ENCODE assay signal across 8 cellular contexts in genomic region chr2:231786177-231786916, GRCh38. TPM values are rescaled to one million over a fixed set of nuclear protein-coding genes. Genes with fewer than 3 reads are reported as not detected.
A peak's percentile ranks its signal among the peaks of the same experiment; 100 is the strongest.
DNase-seq lines count a peak whose midpoint lies in the region; ATAC-seq, FAIRE-seq and TF ChIP-seq lines count a peak whose summit lies in the region.

Gene COPS7B, plus strand, starts transcription at chr2:231786445. Its CDS starts 2,126 bp downstream, at chr2:231788571.

- peaks cover 54% of the 10 kb centered on the region for H3K4me1 Mint-ChIP-seq in activated B cell treated with CpG ODN at 0.5 μM for 24 hours

- DNase-seq in A549 (ENCODE audit: low read depth in 1 of 2, low spot score in 1 of 2) (peak; percentile 66 to 88), NCI-H2227 treated with DMSO at 0.1 percent for 48 hours (lab: John Stamatoyannopoulos, UW) (peak; percentile 83), activated B cell treated with CpG ODN at 0.5 μM for 24 hours (peak; percentile 78), cardiac fibroblast (ENCODE audit: low read depth in 2 of 2) (peak; percentile 83 to 86), inferior parietal cortex (ENCODE audit: extremely low spot score) (peak; percentile 76)
- peak; percentile 72 to 84 for DNase-seq in stimulated activated CD4-positive, alpha-beta T cell treated with anti-CD3 and anti-CD28 coated beads, Interleukin-12 subunit alpha, Interleukin-12 subunit beta, amount 100 ng/mL, for 24 hours (ENCODE audit: low read depth in 2 of 2)

- H3K4me2 ChIP-seq in A549, result peak within 1 kb of the TSS; percentile 87

- TF ChIP-seq RAD21 in A549 (conservative IDR thresholded peaks at IDR 0.05 in 1 of 2, IDR thresholded peaks at IDR 0.05 in 1 of 2), result no peak

- no peak for TF ChIP-seq EP300 in A549 (IDR thresholded peaks at IDR 0.05)

- peaks cover 32% of the 10 kb centered on the region for H3K36me3 Mint-ChIP-seq in activated B cell treated with CpG ODN at 0.5 μM for 24 hours (ENCODE audit: low read depth)

- no peak for FAIRE-seq in A549 (lab: Jason Lieb, UNC)

- no peaks in the 10 kb centered on the region for H3K9me3 Mint-ChIP-seq in activated B cell treated with CpG ODN at 0.5 μM for 24 hours

- CTCF ChIA-PET in A549 (lab: Yijun Ruan, JAX), result interaction anchor here (0.6 to 3.9 kb wide), 7 partner anchors 9 to 174 kb away, joined by 3 to 20 read pairs (median 4); no protein-coding TSS in a partner anchor
- CTCF ChIA-PET in activated B cell treated with CpG ODN at 0.5 μM for 24 hours (lab: Charles Lee), result interaction anchor here (0.9 to 2.3 kb wide), 5 partner anchors 69 to 185 kb away, joined by 3 to 7 read pairs (median 6); no protein-coding TSS in a partner anchor

- H3K9me3 ChIP-seq in A549, result no peaks in the 10 kb centered on the region

- peak within 1 kb of the TSS; percentile 86 to 87 for H3K27ac ChIP-seq in A549

- intact Hi-C loops in activated B cell treated with CpG ODN at 0.5 μM for 24 hours (cut with micrococcal nuclease), result loop anchor here (1.0 to 10.0 kb wide), 4 partner anchors 69 to 732 kb away; partner anchors contain the start of gene PSMD1

- H3K4me3 Mint-ChIP-seq in activated B cell treated with CpG ODN at 0.5 μM for 24 hours, result peak within 1 kb of the TSS; percentile 92

- TF ChIP-seq CTCF in A549 (IDR thresholded peaks at IDR 0.05) (peak; percentile 60), activated B cell treated with CpG ODN at 0.5 μM for 24 hours (IDR thresholded peaks at IDR 0.05) (no peak), cardiac fibroblast (IDR thresholded peaks at IDR 0.05; ENCODE audit: low read depth, low read length) (peak; percentile 47)

- peak within 1 kb of the TSS; percentile 82 for H3K27ac Mint-ChIP-seq in activated B cell treated with CpG ODN at 0.5 μM for 24 hours

- ATAC-seq in A549, result peak; percentile 78 to 84
- peak; percentile 39 for ATAC-seq in GM18858 (IDR thresholded peaks at IDR 0.05; ENCODE audit: unreplicated experiment)
- peak; percentile 56 for ATAC-seq in HG03103 (IDR thresholded peaks at IDR 0.05; ENCODE audit: low read depth, unreplicated experiment)
- peak; percentile 59 for ATAC-seq in activated B cell treated with CpG ODN at 0.5 μM for 24 hours (ENCODE audit: low read depth)

- TF ChIP-seq POLR2A in A549 (IDR thresholded peaks at IDR 0.05; ENCODE audit: low read length), result peak; percentile 37

- H3K4me3 ChIP-seq in A549 (peak within 1 kb of the TSS; percentile 96), cardiac fibroblast (replicated peaks in 1 of 2; ENCODE audit: low read depth in 2 of 2, low read length in 2 of 2) (peak within 1 kb of the TSS; percentile 69 to 90)

- H3K27me3 Mint-ChIP-seq in activated B cell treated with CpG ODN at 0.5 μM for 24 hours, result no peaks in the 10 kb centered on the region

- whole genome bisulfite sequencing in A549 (ENCODE audit: missing lambda C conversion rate), result 3% methylated on average over 46 of the region's 69 CpGs

- H3K4me1 ChIP-seq in A549, result peaks cover 21% of the 10 kb centered on the region

- POLR2A ChIA-PET in A549 (lab: Yijun Ruan, JAX), result interaction anchor here (1.0 to 1.1 kb wide), 2 partner anchors 9 to 78 kb away, joined by 3 read pairs; partner anchors contain the start of gene PTMA
- POLR2A ChIA-PET in activated B cell treated with CpG ODN at 0.5 μM for 24 hours (lab: Charles Lee), result interaction anchor here (0.7 to 2.6 kb wide), 12 partner anchors 18 to 322 kb away, joined by 3 to 13 read pairs (median 6); partner anchors contain the start of genes DIS3L2, NCL and PTMA

TF ChIP-seq in A549, 52 proteins besides CTCF, POLR2A, EP300 and RAD21:
- TF ChIP-seq KDM5A (IDR thresholded peaks at IDR 0.05) (peak; percentile 100), HEYL (CRISPR knock-in tag; IDR thresholded peaks at IDR 0.05) (no peak), PBX3 (IDR thresholded peaks at IDR 0.05) (peak; percentile 80; the same call in 1 of the 2 replicates), MAX (IDR thresholded peaks at IDR 0.05) (peak; percentile 90), MYC (IDR thresholded peaks at IDR 0.05; ENCODE audit: borderline replicate concordance, low read length) (no peak), ESRRA (IDR thresholded peaks at IDR 0.05; ENCODE audit: borderline replicate concordance, low read length) (0 out of 2 replicates have a peak, but pooled peaks have one; percentile 38), ZNF302 (CRISPR knock-in tag; IDR thresholded peaks at IDR 0.05) (no peak), ATOH8 (CRISPR knock-in tag; IDR thresholded peaks at IDR 0.05; ENCODE audit: low read depth) (peak; percentile 56; the same call in 1 of the 2 replicates), HOXB5 (CRISPR knock-in tag; IDR thresholded peaks at IDR 0.05) (0 out of 2 replicates have a peak, but pooled peaks have one; percentile 15), FOSL2 (IDR thresholded peaks at IDR 0.05) (no peak), FOSL2 (CRISPR knock-in tag; IDR thresholded peaks at IDR 0.05) (0 out of 2 replicates have a peak, but pooled peaks have one; percentile 25), CEBPB (IDR thresholded peaks at IDR 0.05) (peak in 1 of 2 experiments; percentile 36; a peak in 1 of 4 replicates), NPAS2 (CRISPR knock-in tag; IDR thresholded peaks at IDR 0.05; ENCODE audit: borderline replicate concordance) (no peak), HDAC2 (IDR thresholded peaks at IDR 0.05) (peak; percentile 98), GATA3 (IDR thresholded peaks at IDR 0.05; ENCODE audit: borderline replicate concordance) (peak; percentile 60; the same call in 1 of the 2 replicates), ZC3H11A (IDR thresholded peaks at IDR 0.05) (peak; percentile 38; the same call in 1 of the 2 replicates), SMC3 (IDR thresholded peaks at IDR 0.05) (0 out of 3 replicates have a peak, but pooled peaks have one; percentile 4), PHF8 (IDR thresholded peaks at IDR 0.05; ENCODE audit: borderline replicate concordance, low read depth) (peak; percentile 47; the same call in 1 of the 2 replicates), BHLHE40 (IDR thresholded peaks at IDR 0.05; ENCODE audit: low read depth, low read length) (peak; percentile 87), JUN (IDR thresholded peaks at IDR 0.05) (peak; percentile 59 to 93; a peak in 4 of 5 replicates), E2F6 (IDR thresholded peaks at IDR 0.05; ENCODE audit: borderline replicate concordance, low read depth) (peak; percentile 69), CBX2 (IDR thresholded peaks at IDR 0.05; ENCODE audit: borderline replicate concordance, low read depth) (no peak)
TF ChIP-seq in A549: peak in this region for 16.

RNA-seq across cellular contexts. Expression of gene COPS7B, which starts in this region (rescaled TPM):
- polyA plus RNA-seq in A549 (2011; rRNA removed), result 54.9 and 63.4 TPM in 2 replicates
- 44.1 and 54.5 TPM in 2 replicates for polyA plus RNA-seq in A549 (2012; cell fraction: cytosol; rRNA removed)
- 76.0 and 92.4 TPM in 2 replicates for polyA plus RNA-seq in A549 (2012; cell fraction: nucleus; rRNA removed)
- 29.4 to 34.3 TPM (median 33.4 TPM) in 3 replicates for polyA plus RNA-seq in A549 (2017; fragmentation: RNase III; extraction: RNeasy Plus Mini Kit Qiagen cat#74134 plus additional on column Dnase treatment)
- polyA minus RNA-seq in A549 (2011; rRNA and poly(A)+ RNA removed), result 40.7 and 42.0 TPM in 2 replicates
- total RNA-seq in activated B cell treated with CpG ODN at 0.5 μM for 24 hours, result 49.9 and 54.5 TPM in 2 replicates

Comparison
In these comparisons a context has a peak if more than half of its experiments do, and no peak if none do; other contexts are left out.
1. Peak in every context shown above with its lines: DNase-seq, ATAC-seq, H3K4me3 ChIP-seq and H3K27ac ChIP-seq.